In genomic region chr2:25362564-25363145, GRCh38 we compare ENCODE assay signal across 8 cellular contexts. TPM values are rescaled to one million over a fixed set of nuclear protein-coding genes. Genes with fewer than 3 reads are reported as not detected.
DNase-seq lines count a peak whose midpoint lies in the region; ATAC-seq and TF ChIP-seq lines count a peak whose summit lies in the region.

No MANE protein-coding gene starts in this region.

- POLR2A ChIA-PET in A673 (lab: Charles Lee; ENCODE audit: low non-redundant PET) = interaction anchor here (0.6 to 1.0 kb wide), 2 partner anchors 32 to 43 kb away, joined by 4 to 7 read pairs; no protein-coding TSS in a partner anchor

- BruUV-seq in A673 (replicated peaks; lab: Mats Ljungman, UMichigan) = no TSS peak

- intact Hi-C loops in A673 (cut with micrococcal nuclease; ENCODE audit: unreplicated experiment) = no loop called here

- H3K9me3 ChIP-seq in A673 (ENCODE audit: low read depth, low read length, poor library complexity, severe bottlenecking) = no peaks in the 10 kb centered on the region

- no peak for TF ChIP-seq CTCF in A673 (conservative IDR thresholded peaks at IDR 0.05; ENCODE audit: low read depth, low read length)
- no peak for TF ChIP-seq CTCF in brain microvascular endothelial cell (IDR thresholded peaks at IDR 0.05; ENCODE audit: low read depth, low read length, missing control alignments)

- DNase-seq in A673 (ENCODE audit: low spot score) (no peak), T-helper 1 cell (peak in 4 of 5 donors; percentile 43 to 56 (median 50)), brain microvascular endothelial cell (no peak), medulla oblongata (ENCODE audit: extremely low spot score) (peak; percentile 63), cerebellum (ENCODE audit: low spot score) (no peak)
- peak; percentile 36 to 77 (median 58) for DNase-seq in stimulated activated naive CD4-positive, alpha-beta T cell (lab: John Stamatoyannopoulos, UW)

- ATAC-seq in GM19043 (IDR thresholded peaks at IDR 0.05; ENCODE audit: low read depth, unreplicated experiment) (peak; percentile 80), HG03175 (IDR thresholded peaks at IDR 0.05; ENCODE audit: unreplicated experiment) (peak; percentile 82)

- no peaks in the 10 kb centered on the region for H3K4me1 ChIP-seq in A673 (ENCODE audit: insufficient read depth, low read length, poor library complexity, severe bottlenecking)

- in situ Hi-C loops in brain microvascular endothelial cell (cut with HindIII; ENCODE audit: low pct_ligation_motif_present, low sequenced_read_pairs) = no loop called here

- H3K36me3 ChIP-seq in A673 (ENCODE audit: insufficient read depth, low read length, poor library complexity, severe bottlenecking) (no peaks in the 10 kb centered on the region), brain microvascular endothelial cell (replicated peaks) (no peaks in the 10 kb centered on the region)

- CTCF ChIA-PET in A673 (lab: Charles Lee) = interaction anchor here (0.5 to 1.1 kb wide), 17 partner anchors 10 to 790 kb away, joined by 3 to 14 read pairs (median 3); no protein-coding TSS in a partner anchor

- no peaks in the 10 kb centered on the region for H3K27me3 ChIP-seq in A673 (replicated peaks; ENCODE audit: insufficient read depth, low read depth, low read length, poor library complexity)
- H3K27me3 ChIP-seq in brain microvascular endothelial cell (replicated peaks) = no peaks in the 10 kb centered on the region

- H3K27ac ChIP-seq in A673 (ENCODE audit: low read depth, low read length, poor library complexity, severe bottlenecking) = no peak overlapping the region
- H3K27ac ChIP-seq in brain microvascular endothelial cell = no peak overlapping the region

- H3K4me3 ChIP-seq in A673 (ENCODE audit: low read depth, low read length, poor library complexity, severe bottlenecking) (peak overlapping the region; percentile 22), brain microvascular endothelial cell (ENCODE audit: low read depth, low read length) (peak overlapping the region; percentile 43)

RNA-seq across cellular contexts. Expression of gene DNMT3A, which starts 20.9 kb away (rescaled TPM):
- total RNA-seq in A673 (2021) = 109 and 123 TPM in 2 replicates
- total RNA-seq in cerebellum = 63.3 TPM

Comparison
In these comparisons a context has a peak if more than half of its experiments do, and no peak if none do; other contexts are left out.
1. DNase-seq: peak in T-helper 1 cell (4 of 5), medulla oblongata (single experiment) and stimulated activated naive CD4-positive, alpha-beta T cell (6 of 6); none in A673 (single experiment), brain microvascular endothelial cell (single experiment) and cerebellum (single experiment).